In the genomic region with DNA sequence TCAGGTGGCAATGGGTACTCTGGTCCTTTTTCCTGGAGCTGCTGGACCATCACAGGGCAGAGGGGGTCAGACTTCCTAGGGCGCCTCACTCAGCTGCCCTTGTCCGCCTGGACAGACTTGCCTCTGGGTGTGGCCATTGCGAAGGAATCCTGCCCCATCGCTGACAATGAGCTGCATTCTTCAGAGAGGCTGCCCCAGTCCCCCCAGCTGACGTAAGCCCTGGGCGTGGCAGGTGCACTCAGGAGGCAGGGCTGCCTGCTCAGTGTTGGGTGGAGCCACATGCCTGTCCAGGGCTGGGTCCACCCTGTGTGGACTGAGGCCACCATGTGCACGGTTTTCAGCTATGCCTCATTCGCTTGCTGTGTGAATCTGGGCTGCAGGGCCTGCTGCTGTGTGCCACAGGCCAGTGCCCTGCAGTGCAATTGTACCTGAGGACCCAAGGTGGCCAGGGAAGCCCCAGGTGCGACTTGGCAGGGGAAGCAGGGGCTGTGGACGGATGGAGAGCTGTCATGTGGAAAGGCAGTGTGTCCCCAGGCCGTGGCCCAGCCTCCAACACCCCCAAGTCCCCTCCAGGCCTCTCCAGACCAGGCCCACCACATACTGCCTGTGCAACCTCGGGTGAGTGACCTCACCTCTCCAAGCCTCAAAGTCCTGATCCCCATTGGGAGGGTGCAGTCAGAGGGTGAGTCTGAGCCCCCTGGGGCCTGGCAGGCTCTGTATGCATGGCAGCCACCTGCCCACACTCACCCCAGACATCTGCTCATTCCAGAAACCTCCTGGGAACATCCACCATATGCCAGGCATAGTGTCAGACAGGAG, we compare ENCODE assay signal across 8 cellular contexts. TPM values are rescaled to one million over a fixed set of nuclear protein-coding genes. Genes with fewer than 3 reads are reported as not detected.
DNase-seq lines count a peak whose midpoint lies in the region; ATAC-seq, FAIRE-seq and TF ChIP-seq lines count a peak whose summit lies in the region.

No MANE protein-coding gene starts in this region.

- intact Hi-C loops in body of pancreas (cut with DNase I), result no loop called here
- intact Hi-C loops in kidney (cut with DNase I), result no loop called here
- intact Hi-C loops in upper lobe of right lung (cut with DNase I), result no loop called here

- H3K4me1 ChIP-seq in body of pancreas, result peaks cover 43% of the 10 kb centered on the region
- peaks cover 14 to 23% of the 10 kb centered on the region in 2 donors for H3K4me1 ChIP-seq in kidney (ENCODE audit: control insufficient read depth in 1 of 2, insufficient read depth in 1 of 2, low read depth in 1 of 2, low read length in 2 of 2)
- peaks cover 15% of the 10 kb centered on the region for H3K4me1 ChIP-seq in upper lobe of right lung

- 57 to 66% methylated on average over 10 of the region's 12 CpGs for WGBS in body of pancreas, 2 donors

- peak; percentile 3 for FAIRE-seq in kidney (lab: Jason Lieb, UNC)
- FAIRE-seq in D721Med (lab: Jason Lieb, UNC), result no peak

- no peak overlapping the region for H3K9ac ChIP-seq in kidney (ENCODE audit: low read length in 2 of 2)

- H3K9me3 ChIP-seq in body of pancreas (no peaks in the 10 kb centered on the region), kidney (ENCODE audit: control insufficient read depth in 1 of 2, low read length in 2 of 2) (no peaks in the 10 kb centered on the region), upper lobe of right lung (no peaks in the 10 kb centered on the region)

- H3K36me3 ChIP-seq in body of pancreas (replicated peaks in 1 of 2; ENCODE audit: insufficient read depth in 1 of 2, low read depth in 2 of 2) (no peaks in the 10 kb centered on the region), kidney (ENCODE audit: control insufficient read depth in 1 of 2, insufficient read depth in 2 of 2, low read length in 2 of 2) (no peaks in the 10 kb centered on the region), upper lobe of right lung (no peaks in the 10 kb centered on the region)

- peak in 2 of 3 donors; percentile 36 to 42 for TF ChIP-seq POLR2A in body of pancreas (IDR thresholded peaks at IDR 0.05)

- no peak overlapping the region for H3K4me3 ChIP-seq in body of pancreas
- no peak overlapping the region for H3K4me3 ChIP-seq in kidney (ENCODE audit: low read length in 2 of 2)
- no peak overlapping the region for H3K4me3 ChIP-seq in upper lobe of right lung

- H3K27me3 ChIP-seq in body of pancreas, result no peaks in the 10 kb centered on the region
- H3K27me3 ChIP-seq in upper lobe of right lung, result no peaks in the 10 kb centered on the region

- TF ChIP-seq CTCF in body of pancreas (IDR thresholded peaks at IDR 0.05) (no peak), kidney (IDR thresholded peaks at IDR 0.05; ENCODE audit: borderline replicate concordance, extremely low read depth, insufficient read depth) (no peak), upper lobe of right lung (IDR thresholded peaks at IDR 0.05) (no peak), D721Med (IDR thresholded peaks at IDR 0.05; ENCODE audit: insufficient read depth, missing control alignments) (no peak)

- H3K27ac ChIP-seq in body of pancreas (peak overlapping the region in 3 of 4 donors; percentile 55 to 69 (median 59)), kidney (ENCODE audit: low read depth in 2 of 2, low read length in 2 of 2) (peak overlapping the region in 1 of 2 donors; percentile 27), upper lobe of right lung (peak overlapping the region; percentile 61)

- ATAC-seq in body of pancreas (peak; percentile 77), upper lobe of right lung (peak; percentile 94), GM21529 (IDR thresholded peaks at IDR 0.05; ENCODE audit: unreplicated experiment) (no peak)

- DNase-seq in NCI-H345 (lab: John Stamatoyannopoulos, UW), result peak; percentile 28
- no peak for DNase-seq in NCI-H345 treated with DMSO at 0.1 percent for 48 hours (lab: John Stamatoyannopoulos, UW; ENCODE audit: unreplicated experiment)
- DNase-seq in body of pancreas, result peak; percentile 68 to 86 (median 78)
- peak; percentile 97 for DNase-seq in kidney
- peak; percentile 93 for DNase-seq in upper lobe of right lung
- DNase-seq in D721Med (ENCODE audit: insufficient read length, low spot score), result no peak
- DNase-seq in cortex of kidney (lab: John Stamatoyannopoulos, UW), result no peak

RNA-seq across cellular contexts. Expression of a gene that starts 14.0 kb away (rescaled TPM):
- total RNA-seq in body of pancreas (100 to 1,000 TPM; 147 to 269 TPM), kidney (250 TPM), upper lobe of right lung (333 TPM)
- 120 TPM for polyA plus RNA-seq in kidney (ENCODE audit: insufficient read depth, low read depth, low replicate concordance)

RNA-seq across cellular contexts. Expression of a gene that starts 56.4 kb away (rescaled TPM):
- total RNA-seq in body of pancreas (not detected), kidney (1.4 TPM), upper lobe of right lung (not detected)
- not detected for polyA plus RNA-seq in kidney (ENCODE audit: insufficient read depth, low read depth, low replicate concordance)

Comparison
In these comparisons a context has a peak if more than half of its experiments do, and no peak if none do; other contexts are left out.
1. DNase-seq: peak in NCI-H345 (single experiment), body of pancreas (4 of 4), kidney (single experiment) and upper lobe of right lung (single experiment); none in NCI-H345 treated with DMSO at 0.1 percent for 48 hours (single experiment), D721Med (single experiment) and cortex of kidney (single experiment).